Comparison of ENCODE assay signal across 11 cellular contexts in the genomic region with DNA sequence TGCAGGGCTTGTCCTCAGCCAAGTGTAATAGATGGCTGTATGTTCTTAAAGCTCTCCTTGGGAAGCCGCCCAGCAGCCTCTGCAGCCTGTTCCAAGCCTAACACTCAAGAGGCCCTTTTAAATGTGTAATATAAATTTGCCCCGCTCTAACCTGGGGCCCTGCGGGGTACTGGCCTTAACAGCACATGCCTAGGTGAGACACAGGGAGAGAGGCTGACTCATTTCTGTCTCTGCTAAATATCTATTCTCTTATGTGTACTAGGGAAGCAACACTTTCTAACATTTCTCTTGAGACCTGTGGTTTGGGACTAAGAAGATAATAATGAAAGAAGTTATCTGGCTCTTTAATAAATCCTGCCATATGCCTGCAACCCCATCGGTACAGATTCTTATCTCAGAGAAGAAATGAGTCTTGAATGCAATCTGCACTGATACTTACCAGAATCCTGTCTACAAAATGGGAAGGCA. TPM values are rescaled to one million over a fixed set of nuclear protein-coding genes. Genes with fewer than 3 reads are reported as not detected.
DNase-seq lines count a peak whose midpoint lies in the region; ATAC-seq and TF ChIP-seq lines count a peak whose summit lies in the region.
"Had no signal": no experiment of that assay in that cellular context is flagged by ENCODE, and none has a peak within 500 bp of the region (broad histone marks: within the 10 kb centered on the region; RNA-seq: fewer than 3 reads in every experiment).

No MANE protein-coding gene starts in this region.

- H3K27ac ChIP-seq in left ventricle myocardium inferior (replicated peaks), result peak overlapping the region; percentile 21

- no peak overlapping the region for H3K4me3 Mint-ChIP-seq in CD14-positive monocyte
- no peak overlapping the region for H3K4me3 Mint-ChIP-seq in stimulated activated naive CD8-positive, alpha-beta T cell treated with anti-CD3 and anti-CD28 coated beads, Interleukin-15, amount 100 ng/mL, for 72 hours

- no peak overlapping the region for H3K4me3 ChIP-seq in left ventricle myocardium inferior

- peaks cover 90% of the 10 kb centered on the region for H3K4me1 Mint-ChIP-seq in CD14-positive monocyte
- no peaks in the 10 kb centered on the region for H3K4me1 Mint-ChIP-seq in stimulated activated naive CD8-positive, alpha-beta T cell treated with anti-CD3 and anti-CD28 coated beads, Interleukin-15, amount 100 ng/mL, for 72 hours

- H3K9me3 ChIP-seq in left ventricle myocardium inferior (replicated peaks), result no peaks in the 10 kb centered on the region

- ATAC-seq in GM21619 (IDR thresholded peaks at IDR 0.05; ENCODE audit: unreplicated experiment) (peak; percentile 78), HG03108 (IDR thresholded peaks at IDR 0.05; ENCODE audit: unreplicated experiment) (no peak)
- no peak for ATAC-seq in stimulated activated naive CD8-positive, alpha-beta T cell treated with anti-CD3 and anti-CD28 coated beads, Interleukin-15, amount 100 ng/mL, for 72 hours

- H3K27me3 ChIP-seq in left ventricle myocardium inferior (ENCODE audit: low read depth), result no peaks in the 10 kb centered on the region

- DNase-seq in CD14-positive monocyte (ENCODE audit: low spot score) (no peak), NCI-H226 (peak; percentile 31), left ventricle myocardium inferior (no peak), GM19240 (ENCODE audit: insufficient read length, low spot score) (no peak)
- DNase-seq in activated CD4-positive, alpha-beta T cell treated with anti-CD3 and anti-CD28 coated beads for 4 hours, result no peak
- DNase-seq in stimulated activated naive CD8-positive, alpha-beta T cell treated with anti-CD3 and anti-CD28 coated beads, Interleukin-15, amount 100 ng/mL, for 72 hours, result no peak
- DNase-seq: SHP77 treated with DMSO at 0.1 percent for 48 hours; stimulated activated CD4-positive, alpha-beta T cell treated with anti-CD3 and anti-CD28 coated beads, Interleukin-4, amount 100 ng/mL, for 4 hours had no signal

- no peak for TF ChIP-seq CTCF in CD14-positive monocyte (IDR thresholded peaks at IDR 0.05)
- TF ChIP-seq CTCF in left ventricle myocardium inferior (IDR thresholded peaks at IDR 0.05; ENCODE audit: borderline replicate concordance), result no peak

- intact Hi-C loops in CD14-positive monocyte (cut with micrococcal nuclease) (no loop called here), left ventricle myocardium inferior (cut with micrococcal nuclease) (no loop called here)

- H3K27ac Mint-ChIP-seq in CD14-positive monocyte, result peak overlapping the region; percentile 56 to 95 (median 92)
- no peak overlapping the region for H3K27ac Mint-ChIP-seq in stimulated activated naive CD8-positive, alpha-beta T cell treated with anti-CD3 and anti-CD28 coated beads, Interleukin-15, amount 100 ng/mL, for 72 hours

- H3K4me1 ChIP-seq in left ventricle myocardium inferior, result peaks cover 34% of the 10 kb centered on the region

- peaks cover 0 to 4% (median 0%) of the 10 kb centered on the region in 7 donors for H3K9me3 Mint-ChIP-seq in CD14-positive monocyte
- no peaks in the 10 kb centered on the region for H3K9me3 Mint-ChIP-seq in stimulated activated naive CD8-positive, alpha-beta T cell treated with anti-CD3 and anti-CD28 coated beads, Interleukin-15, amount 100 ng/mL, for 72 hours

- peaks cover 0 to 2% (median 0%) of the 10 kb centered on the region in 3 donors for H3K27me3 Mint-ChIP-seq in CD14-positive monocyte (ENCODE audit: low read depth in 3 of 3)
- peaks cover 74% of the 10 kb centered on the region for H3K27me3 Mint-ChIP-seq in stimulated activated naive CD8-positive, alpha-beta T cell treated with anti-CD3 and anti-CD28 coated beads, Interleukin-15, amount 100 ng/mL, for 72 hours

- peaks cover 10 to 18% of the 10 kb centered on the region in 2 donors for H3K36me3 Mint-ChIP-seq in CD14-positive monocyte

- no peaks in the 10 kb centered on the region for H3K36me3 ChIP-seq in left ventricle myocardium inferior

RNA-seq across cellular contexts. Expression of a gene that starts 14.7 kb away (rescaled TPM):
- 100 to 1,000 TPM; 480 to 653 TPM for polyA plus RNA-seq in CD14-positive monocyte
- 43.4 TPM for total RNA-seq in left ventricle myocardium inferior

RNA-seq across cellular contexts. Expression of a gene that starts 59.3 kb away (rescaled TPM):
- not detected for polyA plus RNA-seq in CD14-positive monocyte
- not detected for total RNA-seq in left ventricle myocardium inferior
- polyA plus RNA-seq: BJ had no signal

Comparison
In these comparisons a context has a peak if more than half of its experiments do, and no peak if none do; other contexts are left out.
1. H3K27ac Mint-ChIP-seq: peak in CD14-positive monocyte (7 of 7); none in stimulated activated naive CD8-positive, alpha-beta T cell treated with anti-CD3 and anti-CD28 coated beads, Interleukin-15, amount 100 ng/mL, for 72 hours (0 of 2).